1 cellular context compared by ENCODE assay signal in the genomic region with DNA sequence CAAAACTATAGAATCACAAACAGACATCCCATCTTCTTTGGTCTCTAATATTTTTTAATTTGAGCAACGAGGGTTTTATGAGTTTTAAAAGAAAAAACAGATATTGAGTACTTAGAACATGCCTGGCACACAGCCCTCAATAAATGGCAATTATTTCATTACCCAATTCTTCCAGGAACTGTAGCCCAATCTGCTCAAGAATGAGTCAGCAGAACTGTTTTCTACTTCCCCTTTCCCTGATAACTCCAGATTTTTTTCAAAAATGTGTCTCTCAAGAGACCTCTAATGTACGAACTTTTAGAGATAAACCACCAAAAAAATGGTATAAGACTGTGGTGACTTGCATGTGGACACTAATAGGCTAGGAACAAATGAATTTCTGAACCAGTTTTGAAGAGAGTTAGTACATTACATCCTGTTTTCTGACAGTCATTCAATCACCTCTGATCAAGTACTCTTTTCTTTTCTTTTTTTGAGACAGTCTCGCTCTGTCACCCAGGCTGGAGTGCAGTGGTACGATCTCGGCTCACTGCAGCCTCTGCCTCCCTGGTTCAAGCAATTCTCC.
TF ChIP-seq lines count a peak whose summit lies in the region.

No MANE protein-coding gene starts in this region.

TF ChIP-seq in K562, 482 proteins besides CTCF, POLR2A, EP300 and RAD21 (continued from another document and continues in another):
- peak; percentile 78; the same call in 1 of the 2 replicates for TF ChIP-seq ARID3A (IDR thresholded peaks at IDR 0.05; ENCODE audit: borderline replicate concordance, low read depth, low read length)
- peak; percentile 76; the same call in 1 of the 2 replicates for TF ChIP-seq JUND (IDR thresholded peaks at IDR 0.05; ENCODE audit: borderline replicate concordance, low read depth, low read length)
- peak; percentile 77; the same call in 2 of the 3 replicates for TF ChIP-seq JUND (tag; IDR thresholded peaks at IDR 0.05; ENCODE audit: borderline replicate concordance, low read depth, low read length)
- no peak for TF ChIP-seq CXXC5 (CRISPR knock-in tag; IDR thresholded peaks at IDR 0.05)
- peak; percentile 35; the same call in 1 of the 2 replicates for TF ChIP-seq NFIC (IDR thresholded peaks at IDR 0.05)
- TF ChIP-seq, protein P1, sequence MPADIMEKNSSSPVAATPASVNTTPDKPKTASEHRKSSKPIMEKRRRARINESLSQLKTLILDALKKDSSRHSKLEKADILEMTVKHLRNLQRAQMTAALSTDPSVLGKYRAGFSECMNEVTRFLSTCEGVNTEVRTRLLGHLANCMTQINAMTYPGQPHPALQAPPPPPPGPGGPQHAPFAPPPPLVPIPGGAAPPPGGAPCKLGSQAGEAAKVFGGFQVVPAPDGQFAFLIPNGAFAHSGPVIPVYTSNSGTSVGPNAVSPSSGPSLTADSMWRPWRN (IDR thresholded peaks at IDR 0.05; ENCODE audit: low read depth) = 0 out of 2 replicates have a peak, but pooled peaks have one; percentile 24
- TF ChIP-seq ETV1 (tag; conservative IDR thresholded peaks at IDR 0.05; ENCODE audit: low read depth) = peak; percentile 69
- no peak for TF ChIP-seq PBX2 (CRISPR knock-in tag; IDR thresholded peaks at IDR 0.05; ENCODE audit: low read depth)
- TF ChIP-seq PBX2 (tag; conservative IDR thresholded peaks at IDR 0.05; ENCODE audit: low read depth) = peak; percentile 59; the same call in 1 of the 2 replicates
- TF ChIP-seq ZBTB34 (CRISPR knock-in tag; IDR thresholded peaks at IDR 0.05) = no peak
- TF ChIP-seq MEF2D (tag; conservative IDR thresholded peaks at IDR 0.05; ENCODE audit: low read depth) = 0 out of 2 replicates have a peak, but pooled peaks have one; percentile 19
- peak; percentile 100 for TF ChIP-seq NFE2 (IDR thresholded peaks at IDR 0.05; ENCODE audit: low read depth)
- TF ChIP-seq ZNF41 (CRISPR knock-in tag; conservative IDR thresholded peaks at IDR 0.05) = no peak
- peak; percentile 88; the same call in 1 of the 2 replicates for TF ChIP-seq SMARCC2 (IDR thresholded peaks at IDR 0.05; ENCODE audit: low read depth)
- TF ChIP-seq KAT7 (CRISPR knock-in tag; IDR thresholded peaks at IDR 0.05; ENCODE audit: borderline replicate concordance) = peak; percentile 62; the same call in 1 of the 2 replicates
- TF ChIP-seq HDGF (IDR thresholded peaks at IDR 0.05) = 0 out of 2 replicates have a peak, but pooled peaks have one; percentile 65
- no peak for TF ChIP-seq ZNF668 (CRISPR knock-in tag; IDR thresholded peaks at IDR 0.05)
- peak; percentile 60; the same call in 1 of the 2 replicates for TF ChIP-seq TEAD4 (IDR thresholded peaks at IDR 0.05; ENCODE audit: low read length)
- TF ChIP-seq TEAD4 (CRISPR knock-in tag; IDR thresholded peaks at IDR 0.05; ENCODE audit: borderline replicate concordance) = no peak
- TF ChIP-seq ZNF354B (CRISPR knock-in tag; IDR thresholded peaks at IDR 0.05) = no peak
- peak; percentile 95 for TF ChIP-seq C11orf30 (IDR thresholded peaks at IDR 0.05; ENCODE audit: low read depth)
- TF ChIP-seq, protein P2, sequence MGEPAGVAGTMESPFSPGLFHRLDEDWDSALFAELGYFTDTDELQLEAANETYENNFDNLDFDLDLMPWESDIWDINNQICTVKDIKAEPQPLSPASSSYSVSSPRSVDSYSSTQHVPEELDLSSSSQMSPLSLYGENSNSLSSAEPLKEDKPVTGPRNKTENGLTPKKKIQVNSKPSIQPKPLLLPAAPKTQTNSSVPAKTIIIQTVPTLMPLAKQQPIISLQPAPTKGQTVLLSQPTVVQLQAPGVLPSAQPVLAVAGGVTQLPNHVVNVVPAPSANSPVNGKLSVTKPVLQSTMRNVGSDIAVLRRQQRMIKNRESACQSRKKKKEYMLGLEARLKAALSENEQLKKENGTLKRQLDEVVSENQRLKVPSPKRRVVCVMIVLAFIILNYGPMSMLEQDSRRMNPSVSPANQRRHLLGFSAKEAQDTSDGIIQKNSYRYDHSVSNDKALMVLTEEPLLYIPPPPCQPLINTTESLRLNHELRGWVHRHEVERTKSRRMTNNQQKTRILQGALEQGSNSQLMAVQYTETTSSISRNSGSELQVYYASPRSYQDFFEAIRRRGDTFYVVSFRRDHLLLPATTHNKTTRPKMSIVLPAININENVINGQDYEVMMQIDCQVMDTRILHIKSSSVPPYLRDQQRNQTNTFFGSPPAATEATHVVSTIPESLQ (CRISPR knock-in tag; IDR thresholded peaks at IDR 0.05) = no peak
- peak; percentile 97 for TF ChIP-seq ZNF316 (IDR thresholded peaks at IDR 0.05)
- peak in 1 of 2 experiments; percentile 47; a peak in 1 of 4 replicates for TF ChIP-seq MNT (conservative IDR thresholded peaks at IDR 0.05)
- TF ChIP-seq NONO (IDR thresholded peaks at IDR 0.05; ENCODE audit: low read depth in 2 of 2, low read length in 1 of 2) = 0 out of 4 replicates have a peak, but pooled peaks of 1 of the 2 experiments have one; percentile 7
- 0 out of 2 replicates have a peak, but pooled peaks have one; percentile 18 for TF ChIP-seq ZNF644 (tag; IDR thresholded peaks at IDR 0.05; ENCODE audit: low read depth)
- TF ChIP-seq CEBPB (tag; IDR thresholded peaks at IDR 0.05) = peak; percentile 78
- TF ChIP-seq BRD9 (IDR thresholded peaks at IDR 0.05; ENCODE audit: low read depth, partially characterized antibody) = no peak
- no peak for TF ChIP-seq TRIM28 (IDR thresholded peaks at IDR 0.05)
- TF ChIP-seq, protein P3, sequence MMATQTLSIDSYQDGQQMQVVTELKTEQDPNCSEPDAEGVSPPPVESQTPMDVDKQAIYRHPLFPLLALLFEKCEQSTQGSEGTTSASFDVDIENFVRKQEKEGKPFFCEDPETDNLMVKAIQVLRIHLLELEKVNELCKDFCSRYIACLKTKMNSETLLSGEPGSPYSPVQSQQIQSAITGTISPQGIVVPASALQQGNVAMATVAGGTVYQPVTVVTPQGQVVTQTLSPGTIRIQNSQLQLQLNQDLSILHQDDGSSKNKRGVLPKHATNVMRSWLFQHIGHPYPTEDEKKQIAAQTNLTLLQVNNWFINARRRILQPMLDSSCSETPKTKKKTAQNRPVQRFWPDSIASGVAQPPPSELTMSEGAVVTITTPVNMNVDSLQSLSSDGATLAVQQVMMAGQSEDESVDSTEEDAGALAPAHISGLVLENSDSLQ (IDR thresholded peaks at IDR 0.05) = peak; percentile 48; the same call in 1 of the 2 replicates
- peak; percentile 77 for TF ChIP-seq FOSL1 (tag; conservative IDR thresholded peaks at IDR 0.05)
- TF ChIP-seq, protein P4, sequence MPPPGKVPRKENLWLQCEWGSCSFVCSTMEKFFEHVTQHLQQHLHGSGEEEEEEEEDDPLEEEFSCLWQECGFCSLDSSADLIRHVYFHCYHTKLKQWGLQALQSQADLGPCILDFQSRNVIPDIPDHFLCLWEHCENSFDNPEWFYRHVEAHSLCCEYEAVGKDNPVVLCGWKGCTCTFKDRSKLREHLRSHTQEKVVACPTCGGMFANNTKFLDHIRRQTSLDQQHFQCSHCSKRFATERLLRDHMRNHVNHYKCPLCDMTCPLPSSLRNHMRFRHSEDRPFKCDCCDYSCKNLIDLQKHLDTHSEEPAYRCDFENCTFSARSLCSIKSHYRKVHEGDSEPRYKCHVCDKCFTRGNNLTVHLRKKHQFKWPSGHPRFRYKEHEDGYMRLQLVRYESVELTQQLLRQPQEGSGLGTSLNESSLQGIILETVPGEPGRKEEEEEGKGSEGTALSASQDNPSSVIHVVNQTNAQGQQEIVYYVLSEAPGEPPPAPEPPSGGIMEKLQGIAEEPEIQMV (tag; conservative IDR thresholded peaks at IDR 0.05; ENCODE audit: low read depth) = no peak
- no peak for TF ChIP-seq TCFL5 (CRISPR knock-in tag; conservative IDR thresholded peaks at IDR 0.05)
- no peak for TF ChIP-seq RBFOX2 (IDR thresholded peaks at IDR 0.05; ENCODE audit: low read depth, low read length)
- TF ChIP-seq GTF2E2 (tag; IDR thresholded peaks at IDR 0.05) = no peak
- TF ChIP-seq ZNF311 (CRISPR knock-in tag; IDR thresholded peaks at IDR 0.05) = no peak
- no peak for TF ChIP-seq FOXJ2 (tag; IDR thresholded peaks at IDR 0.05)
- TF ChIP-seq, protein P5, sequence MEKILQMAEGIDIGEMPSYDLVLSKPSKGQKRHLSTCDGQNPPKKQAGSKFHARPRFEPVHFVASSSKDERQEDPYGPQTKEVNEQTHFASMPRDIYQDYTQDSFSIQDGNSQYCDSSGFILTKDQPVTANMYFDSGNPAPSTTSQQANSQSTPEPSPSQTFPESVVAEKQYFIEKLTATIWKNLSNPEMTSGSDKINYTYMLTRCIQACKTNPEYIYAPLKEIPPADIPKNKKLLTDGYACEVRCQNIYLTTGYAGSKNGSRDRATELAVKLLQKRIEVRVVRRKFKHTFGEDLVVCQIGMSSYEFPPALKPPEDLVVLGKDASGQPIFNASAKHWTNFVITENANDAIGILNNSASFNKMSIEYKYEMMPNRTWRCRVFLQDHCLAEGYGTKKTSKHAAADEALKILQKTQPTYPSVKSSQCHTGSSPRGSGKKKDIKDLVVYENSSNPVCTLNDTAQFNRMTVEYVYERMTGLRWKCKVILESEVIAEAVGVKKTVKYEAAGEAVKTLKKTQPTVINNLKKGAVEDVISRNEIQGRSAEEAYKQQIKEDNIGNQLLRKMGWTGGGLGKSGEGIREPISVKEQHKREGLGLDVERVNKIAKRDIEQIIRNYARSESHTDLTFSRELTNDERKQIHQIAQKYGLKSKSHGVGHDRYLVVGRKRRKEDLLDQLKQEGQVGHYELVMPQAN (IDR thresholded peaks at IDR 0.05; ENCODE audit: borderline replicate concordance) = 0 out of 2 replicates have a peak, but pooled peaks have one; percentile 21
- no peak for TF ChIP-seq ZNF764 (CRISPR knock-in tag; IDR thresholded peaks at IDR 0.05; ENCODE audit: low read depth)
- no peak for TF ChIP-seq ESRRB (CRISPR knock-in tag; IDR thresholded peaks at IDR 0.05; ENCODE audit: borderline replicate concordance)
- peak; percentile 73; the same call in 1 of the 2 replicates for TF ChIP-seq NBN (IDR thresholded peaks at IDR 0.05; ENCODE audit: low read depth)
